In the genomic region with DNA sequence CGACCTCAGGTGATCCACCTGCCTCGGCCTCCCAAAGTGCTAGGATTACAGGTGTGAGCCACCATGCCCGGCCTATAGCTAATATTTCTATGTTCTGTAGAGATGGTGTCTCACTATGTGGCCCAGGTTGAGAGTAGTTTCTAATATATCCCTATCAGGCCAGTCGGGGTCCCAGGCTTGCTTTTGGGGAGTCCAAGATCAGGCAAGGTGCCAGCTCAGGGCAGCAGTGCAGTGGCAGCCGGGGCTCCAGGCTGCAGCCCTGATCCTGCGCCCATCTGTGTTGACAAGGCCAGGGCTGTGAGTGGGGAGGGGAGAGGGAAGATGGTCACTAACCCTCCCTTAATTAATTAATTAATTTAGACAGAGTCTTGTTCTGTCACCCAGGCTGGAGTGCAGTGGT, we compare ENCODE assay signal across 7 cellular contexts.
"Had no signal": no experiment of that assay in that cellular context is flagged by ENCODE, and none has a peak within 500 bp of the region (broad histone marks: within the 10 kb centered on the region; RNA-seq: fewer than 3 reads in every experiment).

No MANE protein-coding gene starts in this region.

- ATAC-seq: HCT116, HepG2 had no signal

- H3K4me3 ChIP-seq: GM23248, HAP-1 had no signal

- H2AFZ ChIP-seq: GM23248 had no signal

- H3K27ac ChIP-seq: GM23248, HL-60 had no signal

- H3K9me3 ChIP-seq: HAP-1 had no signal

- DNase-seq: GM23248, GOT3, HFFc6 had no signal

- H3K4me1 ChIP-seq: HAP-1 had no signal

- H3K36me3 ChIP-seq: HAP-1 had no signal

- H3K9ac ChIP-seq: GM23248 had no signal

- FAIRE-seq: HepG2 had no signal
